ENCODE assay signal across 11 cellular contexts in the genomic region with DNA sequence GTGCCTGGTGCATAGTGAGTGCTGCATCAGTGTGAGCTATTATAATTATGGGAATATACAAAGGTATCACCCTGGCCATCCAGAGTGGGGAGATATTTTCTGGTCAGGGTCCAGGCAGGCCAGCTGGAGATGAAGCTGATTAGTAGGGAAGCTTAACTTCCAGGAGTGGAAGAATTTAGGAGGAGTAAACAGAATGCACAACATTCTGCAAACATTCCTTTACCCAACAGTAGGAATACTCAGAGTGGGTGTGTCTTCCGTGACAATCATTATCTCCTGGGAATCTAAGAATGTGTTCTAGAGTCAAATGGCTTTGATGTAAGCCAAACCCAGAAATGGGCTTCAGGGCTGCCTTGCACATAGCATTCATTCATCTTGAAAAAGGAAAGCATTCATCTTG. TPM values are rescaled to one million over a fixed set of nuclear protein-coding genes. Genes with fewer than 3 reads are reported as not detected.
A peak's percentile ranks its signal among the peaks of the same experiment; 100 is the strongest.
DNase-seq lines count a peak whose midpoint lies in the region; ATAC-seq, FAIRE-seq and TF ChIP-seq lines count a peak whose summit lies in the region.
"Not testable (repeated sequence)": the region's sequence is repeated elsewhere in the genome, so short reads cannot be mapped to it uniquely, and the experiment has no call there.
"Had no signal": no experiment of that assay in that cellular context is flagged by ENCODE, and none has a peak within 500 bp of the region (broad histone marks: within the 10 kb centered on the region; RNA-seq: fewer than 3 reads in every experiment).

No MANE protein-coding gene starts in this region.

- ATAC-seq in RWPE2 (ENCODE audit: low read depth); foreskin keratinocyte: not testable (repeated sequence)

- not testable (repeated sequence) for H3K79me2 ChIP-seq in GM23248 (ENCODE audit: insufficient read depth); astrocyte (ENCODE audit: insufficient read depth, low read length)

- intact Hi-C loops in Caco-2 (cut with micrococcal nuclease; ENCODE audit: unreplicated experiment) = loop anchor here (5.0 kb wide), 1 partner anchor 66 kb away; no protein-coding TSS in a partner anchor

- BruUV-seq in Caco-2 (replicated peaks; lab: Mats Ljungman, UMichigan) = not testable (repeated sequence)

- H2AFZ ChIP-seq in GM23248; astrocyte (ENCODE audit: low read depth, low read length): not testable (repeated sequence)

- FAIRE-seq in astrocyte (lab: Jason Lieb, UNC) = not testable (repeated sequence)

- peaks cover 31% of the 10 kb centered on the region for H3K4me1 Mint-ChIP-seq in Caco-2 (ENCODE audit: low read depth, unreplicated experiment)
- not testable (repeated sequence) for H3K4me1 Mint-ChIP-seq in astrocyte (ENCODE audit: low read depth, unreplicated experiment)

- not testable (repeated sequence) for H3K9me2 ChIP-seq in GM23248 (ENCODE audit: insufficient read depth)

- POLR2A ChIA-PET in Caco-2 (lab: Charles Lee) = not testable (repeated sequence)

- WGBS in GM23248 (ENCODE audit: low coverage in 1 of 2, low lambda C conversion rate in 2 of 2, missing lambda C conversion rate in 2 of 2), 2 experiments = 5 to 9% methylated on average over 1 of the region's 1 CpG

- TF ChIP-seq CTCF in Caco-2 (IDR thresholded peaks at IDR 0.05; ENCODE audit: insufficient read depth in 1 of 2, low read depth in 1 of 2, low read length in 1 of 2, severe bottlenecking in 1 of 2, unreplicated experiment in 1 of 2); RWPE2 (IDR thresholded peaks at IDR 0.05; ENCODE audit: poor library complexity, severe bottlenecking); astrocyte (IDR thresholded peaks at IDR 0.05; ENCODE audit: insufficient read depth, low read depth, low read length); foreskin keratinocyte (conservative IDR thresholded peaks at IDR 0.05): not testable (repeated sequence)

- peak; percentile 50 to 54 for DNase-seq in Caco-2
- DNase-seq in GM23248 = peak; percentile 30
- peak; percentile 60 for DNase-seq in M059J (ENCODE audit: low read depth)
- DNase-seq in RWPE2 (ENCODE audit: low spot score); epithelial cell of prostate (ENCODE audit: low read depth, low spot score): not testable (repeated sequence)
- DNase-seq in astrocyte (ENCODE audit: low read depth) = peak; percentile 16
- DNase-seq in foreskin keratinocyte = peak in 1 of 2 donors; percentile 53

- not testable (repeated sequence) for H3K27me3 ChIP-seq in Caco-2 (replicated peaks; ENCODE audit: control insufficient read depth, insufficient read depth, low read length); GM23248 (replicated peaks; ENCODE audit: insufficient read depth); RWPE2 (ENCODE audit: insufficient read depth, poor library complexity, severe bottlenecking); astrocyte (ENCODE audit: insufficient read depth, low read length); foreskin keratinocyte

- H3K36me3 ChIP-seq in Caco-2 (ENCODE audit: control insufficient read depth, insufficient read depth, low read length); GM23248 (ENCODE audit: low read depth); RWPE2 (ENCODE audit: low read depth); astrocyte (ENCODE audit: insufficient read depth, low read length): not testable (repeated sequence)

- peak overlapping the region; percentile 80 for H3K27ac ChIP-seq in GM23248
- peak overlapping the region; percentile 96 for H3K27ac ChIP-seq in RWPE2 (ENCODE audit: poor library complexity, severe bottlenecking)
- not testable (repeated sequence) for H3K27ac ChIP-seq in astrocyte (ENCODE audit: low read depth, low read length)
- peak overlapping the region; percentile 89 for H3K27ac ChIP-seq in epithelial cell of prostate
- peak overlapping the region; percentile 83 for H3K27ac ChIP-seq in foreskin keratinocyte

- peak overlapping the region; percentile 13 for H3K4me3 Mint-ChIP-seq in Caco-2 (ENCODE audit: unreplicated experiment)
- H3K4me3 Mint-ChIP-seq in astrocyte (ENCODE audit: unreplicated experiment) = not testable (repeated sequence)

- H3K4me2 ChIP-seq in GM23248 (ENCODE audit: unreplicated experiment) = peak overlapping the region; percentile 14
- not testable (repeated sequence) for H3K4me2 ChIP-seq in astrocyte (ENCODE audit: low read length)

- not testable (repeated sequence) for H3K4me3 ChIP-seq in Caco-2 (ENCODE audit: low read depth, low read length); GM23248; RWPE2 (ENCODE audit: severe bottlenecking); astrocyte (ENCODE audit: insufficient read depth, low read depth, low read length)

- H4K20me1 ChIP-seq in GM23248 (ENCODE audit: insufficient read depth); astrocyte (ENCODE audit: insufficient read depth, low read length): not testable (repeated sequence)

- not testable (repeated sequence) for H3K27me3 Mint-ChIP-seq in Caco-2 (ENCODE audit: insufficient read depth, unreplicated experiment); astrocyte (ENCODE audit: low read depth, unreplicated experiment)

- peaks cover 29% of the 10 kb centered on the region for H3F3A ChIP-seq in GM23248 (ENCODE audit: insufficient read depth)

- H3K9me3 ChIP-seq in Caco-2; GM23248 (ENCODE audit: low read depth); RWPE2 (ENCODE audit: severe bottlenecking); astrocyte (ENCODE audit: insufficient read depth, low read depth, low read length): not testable (repeated sequence)

- H3K27ac Mint-ChIP-seq in Caco-2 (ENCODE audit: unreplicated experiment) = peak overlapping the region; percentile 93
- H3K27ac Mint-ChIP-seq in astrocyte (ENCODE audit: unreplicated experiment) = not testable (repeated sequence)

- in situ Hi-C loops in GM23248 (cut with MboI) = not testable (repeated sequence)

- H3K9ac ChIP-seq in GM23248 = peak overlapping the region; percentile 15; the same call in 1 of the 2 replicates
- not testable (repeated sequence) for H3K9ac ChIP-seq in astrocyte (ENCODE audit: low read length)

- CTCF ChIA-PET in Caco-2 (lab: Charles Lee) = not testable (repeated sequence)

- peaks cover 33% of the 10 kb centered on the region for H3K36me3 Mint-ChIP-seq in Caco-2 (ENCODE audit: insufficient read depth, unreplicated experiment)
- H3K36me3 Mint-ChIP-seq in astrocyte (ENCODE audit: low read depth, unreplicated experiment) = not testable (repeated sequence)

- peaks cover 32% of the 10 kb centered on the region for H3K9me3 Mint-ChIP-seq in Caco-2 (ENCODE audit: unreplicated experiment)
- H3K9me3 Mint-ChIP-seq in astrocyte (ENCODE audit: unreplicated experiment) = not testable (repeated sequence)

- peaks cover 36% of the 10 kb centered on the region for H3K4me1 ChIP-seq in Caco-2
- H3K4me1 ChIP-seq in GM23248 (ENCODE audit: insufficient read depth) = peaks cover 32% of the 10 kb centered on the region
- H3K4me1 ChIP-seq in RWPE2 (ENCODE audit: insufficient read depth, poor library complexity, severe bottlenecking) = peaks cover 23% of the 10 kb centered on the region
- not testable (repeated sequence) for H3K4me1 ChIP-seq in astrocyte (ENCODE audit: insufficient read depth, low read length); foreskin keratinocyte

RNA-seq across cellular contexts. Expression of gene PSG6, which starts 19.0 kb away (rescaled TPM):
- total RNA-seq in Caco-2 (2022) (0.18 TPM in 1 of 2 replicates, not detected in the other), astrocyte (0.23 TPM in 1 of 2 replicates, not detected in the other), foreskin keratinocyte (not detected in 2 replicates)
- not detected in 2 replicates for total RNA-seq in GM23248 (2014; rRNA removed; shearing (Covaris generic))
- polyA plus RNA-seq in GM23248 (2016; fragmentation: Nextera tagmentation; extraction: Ambion mirVana) (1.2 and 1.8 TPM in 2 replicates), foreskin keratinocyte (not detected in 2 replicates)
- total RNA-seq in M059J (2014; rRNA removed; shearing (Covaris generic)) = 0.79 and 0.89 TPM in 2 replicates
- total RNA-seq: H1, Right ventricle myocardium inferior, SJCRH30 had no signal
- polyA plus RNA-seq: H1 had no signal

RNA-seq across cellular contexts. Expression of gene PSG1, which starts 19.1 kb away (rescaled TPM):
- total RNA-seq in Caco-2 (2022) (0.37 TPM in 1 of 2 replicates, not detected in the other), astrocyte (0.52 and 1.0 TPM in 2 replicates), foreskin keratinocyte (not detected in 2 replicates)
- total RNA-seq in GM23248 (2014; rRNA removed; shearing (Covaris generic)) = 0.13 and 0.54 TPM in 2 replicates
- polyA plus RNA-seq in GM23248 (2016; fragmentation: Nextera tagmentation; extraction: Ambion mirVana) (2.5 and 3.0 TPM in 2 replicates), foreskin keratinocyte (not detected in 2 replicates)
- 11.0 and 13.6 TPM in 2 replicates for total RNA-seq in M059J (2014; rRNA removed; shearing (Covaris generic))
- total RNA-seq: H1, OCI-LY7, Right ventricle myocardium inferior, SJCRH30 had no signal
- polyA plus RNA-seq: H1 had no signal

RNA-seq across cellular contexts. Expression of gene PSG7, which starts 38.4 kb away (rescaled TPM):
- not detected in 2 replicates for total RNA-seq in Caco-2 (2022)
- total RNA-seq in GM23248 (2014; rRNA removed; shearing (Covaris generic)) = not detected in 2 replicates
- 0.19 TPM in 1 of 2 replicates, not detected in the other for polyA plus RNA-seq in GM23248 (2016; fragmentation: Nextera tagmentation; extraction: Ambion mirVana)
- total RNA-seq in M059J (2014; rRNA removed; shearing (Covaris generic)) = 0.05 and 1.1 TPM in 2 replicates
- total RNA-seq in astrocyte = not detected in 2 replicates
- not detected in 2 replicates for total RNA-seq in foreskin keratinocyte
- not detected in 2 replicates for polyA plus RNA-seq in foreskin keratinocyte
- total RNA-seq: H1, OCI-LY7, Right ventricle myocardium inferior, SJCRH30 had no signal
- polyA plus RNA-seq: H1 had no signal
